In the genomic region with DNA sequence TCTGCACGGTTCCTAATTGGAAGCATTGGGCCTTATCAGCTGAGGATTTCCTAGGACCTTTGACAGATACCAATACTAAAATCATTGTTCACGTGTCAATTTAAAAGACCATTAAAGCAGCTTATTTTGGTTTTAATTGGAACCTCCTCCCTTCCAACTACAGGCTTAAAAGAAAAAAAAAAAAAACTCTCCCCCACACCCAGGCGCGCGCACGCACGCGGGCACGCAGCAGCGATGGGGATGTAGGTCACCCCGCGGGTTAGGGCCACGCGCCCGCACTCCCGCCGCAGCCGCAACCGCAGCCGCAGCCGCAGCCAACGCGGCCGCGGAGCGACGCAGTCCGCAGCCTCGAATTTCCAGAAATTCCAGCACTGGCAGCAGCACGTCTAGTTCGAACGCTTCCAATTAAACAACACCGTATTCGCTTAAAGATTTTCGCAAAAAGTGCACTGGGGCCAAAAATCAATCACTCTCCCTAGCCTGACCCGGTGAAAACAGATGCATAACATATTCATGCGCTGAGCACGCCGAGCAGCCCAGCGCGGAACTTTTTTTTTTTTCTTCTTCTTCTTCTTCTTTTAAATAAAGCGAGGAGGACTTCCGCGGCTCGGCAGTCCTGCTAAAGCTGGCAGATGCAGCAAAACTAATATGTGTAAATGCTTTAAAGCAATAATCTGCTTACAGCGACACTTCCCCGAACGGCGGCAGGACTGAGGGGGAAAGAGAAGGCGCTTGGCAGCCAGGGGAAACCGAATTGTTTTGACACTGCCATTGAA, we compare ENCODE assay signal across 10 cellular contexts. TPM values are rescaled to one million over a fixed set of nuclear protein-coding genes. Genes with fewer than 3 reads are reported as not detected.
DNase-seq lines count a peak whose midpoint lies in the region; ATAC-seq and TF ChIP-seq lines count a peak whose summit lies in the region.
"Had no signal": no experiment of that assay in that cellular context is flagged by ENCODE, and none has a peak within 500 bp of the region (broad histone marks: within the 10 kb centered on the region; RNA-seq: fewer than 3 reads in every experiment).

No MANE protein-coding gene starts in this region.

- H3K14ac ChIP-seq in IMR-90 (replicated peaks; ENCODE audit: low read depth, low read length), result no peak overlapping the region

- H3K36me3 Mint-ChIP-seq in CD4-positive, alpha-beta T cell (ENCODE audit: low read depth), result no peaks in the 10 kb centered on the region
- peaks cover 6% of the 10 kb centered on the region for H3K36me3 Mint-ChIP-seq in activated naive CD8-positive, alpha-beta T cell treated with anti-CD3 and anti-CD28 coated beads, Interleukin-2, amount 10 ng/mL, durations not matched to agents 7 days and 5 days

- H2BK20ac ChIP-seq in IMR-90 (ENCODE audit: low read depth, low read length), result no peak overlapping the region

- intact Hi-C loops in CD4-positive, alpha-beta T cell (cut with DNase I, micrococcal nuclease), result loop anchor here in 1 of 2 experiments (2.0 kb wide), 1 partner anchor 20 kb away; no protein-coding TSS in a partner anchor
- intact Hi-C loops in IMR-90 (cut with micrococcal nuclease), result no loop called here

- no peak overlapping the region for H2BK120ac ChIP-seq in IMR-90 (ENCODE audit: low read depth, low read length)

- no peak overlapping the region for H2BK15ac ChIP-seq in IMR-90 (ENCODE audit: low read depth, low read length)

- H3K4me1 ChIP-seq in IMR-90 (ENCODE audit: control insufficient read depth, insufficient read depth, low read length) (0 out of 2 replicates have a peak, but pooled peaks cover 1% of the 10 kb centered on the region), mesodermal cell (ENCODE audit: control insufficient read depth, insufficient read depth, low read length, poor library complexity, severe bottlenecking) (peaks cover 3% of the 10 kb centered on the region)

- H3K27ac Mint-ChIP-seq in CD4-positive, alpha-beta T cell, result no peak overlapping the region
- H3K27ac Mint-ChIP-seq in activated naive CD8-positive, alpha-beta T cell treated with anti-CD3 and anti-CD28 coated beads, Interleukin-2, amount 10 ng/mL, durations not matched to agents 7 days and 5 days, result no peak overlapping the region

- H3K36me3 ChIP-seq in IMR-90 (ENCODE audit: control insufficient read depth, insufficient read depth, low read length) (no peaks in the 10 kb centered on the region), mesodermal cell (ENCODE audit: control insufficient read depth, insufficient read depth, low read length) (no peaks in the 10 kb centered on the region)

- dilution Hi-C loops in IMR-90 (cut with HindIII; ENCODE audit: low sequenced_read_pairs, unreplicated experiment), result no loop called here

- H3K4me3 ChIP-seq in IMR-90 (ENCODE audit: insufficient read depth, low read depth, low read length) (peak overlapping the region; percentile 28; the same call in 1 of the 2 replicates), mesodermal cell (ENCODE audit: extremely low read depth, insufficient read depth, low read length, poor library complexity, severe bottlenecking) (peak overlapping the region; percentile 26)

- TF ChIP-seq POLR2A in IMR-90 (IDR thresholded peaks at IDR 0.05; ENCODE audit: low read depth, low read length), result no peak

- peaks cover 98% of the 10 kb centered on the region for H3K27me3 Mint-ChIP-seq in CD4-positive, alpha-beta T cell
- peaks cover 88% of the 10 kb centered on the region for H3K27me3 Mint-ChIP-seq in activated naive CD8-positive, alpha-beta T cell treated with anti-CD3 and anti-CD28 coated beads, Interleukin-2, amount 10 ng/mL, durations not matched to agents 7 days and 5 days

- H3K4me1 Mint-ChIP-seq in CD4-positive, alpha-beta T cell (ENCODE audit: low read depth), result peaks cover 48% of the 10 kb centered on the region
- peaks cover 28% of the 10 kb centered on the region for H3K4me1 Mint-ChIP-seq in activated naive CD8-positive, alpha-beta T cell treated with anti-CD3 and anti-CD28 coated beads, Interleukin-2, amount 10 ng/mL, durations not matched to agents 7 days and 5 days

- H4K91ac ChIP-seq in IMR-90 (ENCODE audit: insufficient read depth, low read depth, low read length), result no peak overlapping the region

- H3K79me1 ChIP-seq in IMR-90 (ENCODE audit: low read depth in 1 of 2, low read length in 2 of 2), result no peaks in the 10 kb centered on the region

- no peak overlapping the region for H3K18ac ChIP-seq in IMR-90 (ENCODE audit: low read depth, low read length)

- no peak for TF ChIP-seq RAD21 in IMR-90 (IDR thresholded peaks at IDR 0.05; ENCODE audit: low read length)

- TF ChIP-seq CTCF in CD4-positive, alpha-beta T cell (IDR thresholded peaks at IDR 0.05), result no peak
- TF ChIP-seq CTCF in IMR-90 (conservative IDR thresholded peaks at IDR 0.05; ENCODE audit: low read depth, low read length), result no peak

- H4K8ac ChIP-seq in IMR-90 (ENCODE audit: low read depth in 2 of 2, low read length in 2 of 2), result no peak overlapping the region

- no peak overlapping the region for H3K23ac ChIP-seq in IMR-90 (ENCODE audit: low read depth, low read length)

- 3% methylated on average over 18 of the region's 51 CpGs; no CpG with 5 or more reads in 1 of the 2 experiments for WGBS in IMR-90 (ENCODE audit: extremely low coverage in 2 of 2, insufficient read length in 1 of 2), 2 experiments
- WGBS in mesodermal cell (ENCODE audit: insufficient coverage in 2 of 2), 2 experiments, result 1% methylated on average over 31 to 33 of the region's 51 CpGs

- H3K9me3 Mint-ChIP-seq in CD4-positive, alpha-beta T cell, result peaks cover 8% of the 10 kb centered on the region
- peaks cover 6% of the 10 kb centered on the region for H3K9me3 Mint-ChIP-seq in activated naive CD8-positive, alpha-beta T cell treated with anti-CD3 and anti-CD28 coated beads, Interleukin-2, amount 10 ng/mL, durations not matched to agents 7 days and 5 days

- H3K56ac ChIP-seq in IMR-90 (ENCODE audit: extremely low read depth, insufficient read depth, low read length), result no peak overlapping the region

- DNase-seq in CD4-positive, alpha-beta T cell, result no peak
- DNase-seq in IMR-90 (peak; percentile 9), HK-2 (ENCODE audit: unreplicated experiment) (no peak)
- no peak for DNase-seq in activated naive CD8-positive, alpha-beta T cell treated with anti-CD3 and anti-CD28 coated beads, Interleukin-2, amount 10 ng/mL, durations not matched to agents 7 days and 5 days
- DNase-seq in effector CD8-positive, alpha-beta T cell (lab: John Stamatoyannopoulos, UW), result no peak
- DNase-seq: SHP77 had no signal

- in situ Hi-C loops in IMR-90 (cut with MboI; ENCODE audit: low sequenced_read_pairs), result no loop called here

- BruUV-seq in IMR-90 (replicated peaks; lab: Mats Ljungman, UMichigan), result no TSS peak

- H4K20me1 ChIP-seq in IMR-90 (ENCODE audit: insufficient read depth, low read length), result no peaks in the 10 kb centered on the region

- ATAC-seq in CD4-positive, alpha-beta T cell (ENCODE audit: poor library complexity), result peak; percentile 11
- ATAC-seq in IMR-90 (ENCODE audit: low read depth), result no peak
- ATAC-seq in activated naive CD8-positive, alpha-beta T cell treated with anti-CD3 and anti-CD28 coated beads, Interleukin-2, amount 10 ng/mL, durations not matched to agents 7 days and 5 days (ENCODE audit: low read depth), result no peak
- ATAC-seq in HG02938 (IDR thresholded peaks at IDR 0.05; ENCODE audit: unreplicated experiment), result no peak
- ATAC-seq in GM21423 (IDR thresholded peaks at IDR 0.05; ENCODE audit: unreplicated experiment), result no peak

- CTCF ChIA-PET in CD4-positive, alpha-beta T cell (lab: Charles Lee), result interaction anchor here (1.2 to 1.6 kb wide), 2 partner anchors 9 to 11 kb away, joined by 4 read pairs; no protein-coding TSS in a partner anchor
- CTCF ChIA-PET in IMR-90 (lab: Yijun Ruan, JAX), result interaction anchor here (0.7 to 1.3 kb wide), 4 partner anchors 9 to 674 kb away, joined by 3 to 9 read pairs (median 3); partner anchors contain the start of gene HFM1

- peak overlapping the region; percentile 9 for H2AFZ ChIP-seq in IMR-90 (replicated peaks; ENCODE audit: low read length, poor library complexity)

- POLR2A ChIA-PET in CD4-positive, alpha-beta T cell (lab: Charles Lee), result interaction anchor here (0.8 to 1.2 kb wide), 4 partner anchors 9 to 1587 kb away, joined by 3 to 4 read pairs (median 3); no protein-coding TSS in a partner anchor
- POLR2A ChIA-PET in IMR-90 (lab: Charles Lee; ENCODE audit: unreplicated experiment), result no interaction called here
- POLR2A ChIA-PET in activated naive CD8-positive, alpha-beta T cell treated with anti-CD3 and anti-CD28 coated beads, Interleukin-2, amount 10 ng/mL, durations not matched to agents 7 days and 5 days (lab: Charles Lee), result no interaction called here

- no peak overlapping the region for H2BK5ac ChIP-seq in IMR-90 (ENCODE audit: low read depth, low read length, poor library complexity, severe bottlenecking)

- no peak overlapping the region for H3K9ac ChIP-seq in IMR-90 (ENCODE audit: low read depth, low read length)

- H3K4ac ChIP-seq in IMR-90 (ENCODE audit: low read depth, low read length), result no peak overlapping the region

- peaks cover 9% of the 10 kb centered on the region for H3K9me3 ChIP-seq in CD4-positive, alpha-beta T cell (ENCODE audit: control insufficient read depth, low read length)
- peaks cover 6% of the 10 kb centered on the region; the same call in 1 of the 2 replicates for H3K9me3 ChIP-seq in IMR-90 (ENCODE audit: control insufficient read depth, insufficient read depth, low read length)
- no peaks in the 10 kb centered on the region for H3K9me3 ChIP-seq in mesodermal cell (ENCODE audit: control insufficient read depth, low read length)

- H3K27me3 ChIP-seq in CD4-positive, alpha-beta T cell (ENCODE audit: control insufficient read depth, insufficient read depth, low read length), result peaks cover 93% of the 10 kb centered on the region
- H3K27me3 ChIP-seq in IMR-90 (ENCODE audit: control insufficient read depth, insufficient read depth, low read length), result peaks cover 67% of the 10 kb centered on the region

- H3K4me3 Mint-ChIP-seq in CD4-positive, alpha-beta T cell, result peak overlapping the region; percentile 70
- H3K4me3 Mint-ChIP-seq in activated naive CD8-positive, alpha-beta T cell treated with anti-CD3 and anti-CD28 coated beads, Interleukin-2, amount 10 ng/mL, durations not matched to agents 7 days and 5 days, result peak overlapping the region; percentile 47

- H2AK5ac ChIP-seq in IMR-90 (ENCODE audit: low read depth, low read length), result no peak overlapping the region

- H3K9me1 ChIP-seq in IMR-90 (ENCODE audit: insufficient read depth, low read length), result no peaks in the 10 kb centered on the region

- H2AK9ac ChIP-seq in IMR-90 (replicated peaks; ENCODE audit: low read depth, low read length, poor library complexity), result no peak overlapping the region

- no peak overlapping the region for H3K27ac ChIP-seq in CD4-positive, alpha-beta T cell (ENCODE audit: low read depth, low read length)
- no peak overlapping the region for H3K27ac ChIP-seq in IMR-90 (ENCODE audit: insufficient read depth, low read length)
- no peak overlapping the region for H3K27ac ChIP-seq in mesodermal cell (ENCODE audit: low read depth, low read length, severe bottlenecking)

- H4K5ac ChIP-seq in IMR-90 (ENCODE audit: low read depth, low read length), result no peak overlapping the region

- H3K4me2 ChIP-seq in IMR-90 (ENCODE audit: low read depth, low read length), result peak overlapping the region; percentile 83

RNA-seq across cellular contexts. Expression of gene BARHL2, which starts 13.3 kb away (rescaled TPM):
- total RNA-seq in CD4-positive, alpha-beta T cell, result not detected
- not detected in 2 replicates for total RNA-seq in IMR-90 (2012; rRNA removed)
- not detected in 2 replicates for polyA plus RNA-seq in IMR-90 (2012; rRNA removed)
- polyA plus RNA-seq in IMR-90 (2012; cell fraction: cytosol; rRNA removed), result not detected in 2 replicates
- not detected in 2 replicates for polyA plus RNA-seq in IMR-90 (2012; cell fraction: nucleus; rRNA removed; ENCODE audit: low replicate concordance)
- total RNA-seq in activated naive CD8-positive, alpha-beta T cell treated with anti-CD3 and anti-CD28 coated beads, Interleukin-2, amount 10 ng/mL, durations not matched to agents 7 days and 5 days, result not detected
- 0.33 TPM for polyA plus RNA-seq in mesodermal cell (2013, experiment 1 of 2)
- polyA plus RNA-seq in mesodermal cell (2013, experiment 2 of 2), result not detected
- total RNA-seq: pulmonary artery endothelial cell had no signal
